Comparison of ENCODE assay signal across 1 cellular context in the genomic region with DNA sequence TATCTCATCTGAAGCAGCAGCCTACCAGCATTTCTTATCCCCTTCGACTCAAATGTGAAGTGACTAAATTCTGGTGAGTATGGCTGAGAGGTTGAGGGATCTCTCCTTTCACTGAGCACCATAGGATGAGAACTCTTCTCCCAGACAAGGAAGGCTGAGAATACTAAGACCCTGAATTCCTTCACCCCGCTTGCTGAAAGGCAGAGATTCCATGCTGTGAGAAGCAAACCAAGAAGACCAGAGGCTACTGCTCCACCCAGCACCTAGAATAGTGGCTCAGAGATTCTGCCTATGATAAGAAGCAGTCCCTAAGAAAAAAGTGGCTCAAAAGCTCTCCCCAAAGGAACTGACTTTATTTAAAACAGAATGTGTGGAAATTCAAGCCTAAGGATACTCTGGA.
TF ChIP-seq lines count a peak whose summit lies in the region.

No MANE protein-coding gene starts in this region.

TF ChIP-seq in HCT116, 20 proteins besides CTCF, POLR2A, EP300 and RAD21 (continued from another document):
- TF ChIP-seq, protein P1, sequence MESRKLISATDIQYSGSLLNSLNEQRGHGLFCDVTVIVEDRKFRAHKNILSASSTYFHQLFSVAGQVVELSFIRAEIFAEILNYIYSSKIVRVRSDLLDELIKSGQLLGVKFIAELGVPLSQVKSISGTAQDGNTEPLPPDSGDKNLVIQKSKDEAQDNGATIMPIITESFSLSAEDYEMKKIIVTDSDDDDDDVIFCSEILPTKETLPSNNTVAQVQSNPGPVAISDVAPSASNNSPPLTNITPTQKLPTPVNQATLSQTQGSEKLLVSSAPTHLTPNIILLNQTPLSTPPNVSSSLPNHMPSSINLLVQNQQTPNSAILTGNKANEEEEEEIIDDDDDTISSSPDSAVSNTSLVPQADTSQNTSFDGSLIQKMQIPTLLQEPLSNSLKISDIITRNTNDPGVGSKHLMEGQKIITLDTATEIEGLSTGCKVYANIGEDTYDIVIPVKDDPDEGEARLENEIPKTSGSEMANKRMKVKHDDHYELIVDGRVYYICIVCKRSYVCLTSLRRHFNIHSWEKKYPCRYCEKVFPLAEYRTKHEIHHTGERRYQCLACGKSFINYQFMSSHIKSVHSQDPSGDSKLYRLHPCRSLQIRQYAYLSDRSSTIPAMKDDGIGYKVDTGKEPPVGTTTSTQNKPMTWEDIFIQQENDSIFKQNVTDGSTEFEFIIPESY (IDR thresholded peaks at IDR 0.05; ENCODE audit: extremely low read depth, insufficient replicate concordance, low read length): no peak
- TF ChIP-seq EZH2 (IDR thresholded peaks at IDR 0.05) (no peak), ZNF274 (IDR thresholded peaks at IDR 0.05; ENCODE audit: low read depth, low read length) (no peak), FOSL1 (IDR thresholded peaks at IDR 0.05; ENCODE audit: low read depth) (no peak), ELF1 (IDR thresholded peaks at IDR 0.05; ENCODE audit: borderline replicate concordance, low read depth) (no peak), YY1 (IDR thresholded peaks at IDR 0.05; ENCODE audit: extremely low read depth, insufficient replicate concordance, low read depth, low read length) (no peak), SIN3A (IDR thresholded peaks at IDR 0.05; ENCODE audit: low read depth) (no peak), SP1 (IDR thresholded peaks at IDR 0.05; ENCODE audit: low read depth) (no peak), ZFX (IDR thresholded peaks at IDR 0.05) (no peak)
TF ChIP-seq in HCT116: peak in this region for 0.
